30 cellular contexts compared by ENCODE assay signal in the genomic region with DNA sequence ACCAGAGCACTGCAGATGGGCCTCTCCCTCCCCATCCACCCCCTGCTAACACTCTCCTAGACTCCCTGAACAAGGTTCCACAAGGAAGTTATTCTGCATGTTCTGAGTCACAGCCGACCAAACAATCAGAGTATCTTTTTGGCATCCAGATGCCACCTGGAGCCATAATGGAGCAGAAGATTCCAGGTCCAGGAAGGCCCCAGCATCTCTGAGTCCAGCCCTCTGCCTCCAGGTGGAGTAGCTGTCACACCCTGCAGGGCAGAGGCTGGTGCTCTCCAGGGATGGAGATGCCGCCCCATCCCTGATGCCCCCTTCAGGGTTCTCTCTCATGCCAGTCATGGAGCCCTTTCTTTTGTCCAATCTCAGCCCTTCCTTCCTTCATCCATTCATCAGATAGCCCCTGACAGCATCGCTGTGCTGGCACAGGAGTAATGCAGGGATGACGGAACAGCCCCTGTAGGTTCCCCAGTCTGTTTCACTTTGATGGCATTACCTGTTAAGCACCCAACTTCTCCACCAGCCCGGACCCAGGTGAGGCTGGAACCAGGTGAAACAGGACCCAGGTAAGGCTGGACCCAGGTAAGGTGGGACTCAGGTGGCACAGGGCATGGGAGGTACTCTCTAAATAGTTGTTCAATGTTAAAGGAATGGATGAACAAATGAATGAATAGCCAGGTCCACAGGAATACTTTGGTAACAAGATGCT. TPM values are rescaled to one million over a fixed set of nuclear protein-coding genes. Genes with fewer than 3 reads are reported as not detected.
DNase-seq lines count a peak whose midpoint lies in the region; ATAC-seq, FAIRE-seq and TF ChIP-seq lines count a peak whose summit lies in the region.
"Had no signal": no experiment of that assay in that cellular context is flagged by ENCODE, and none has a peak within 500 bp of the region (broad histone marks: within the 10 kb centered on the region; RNA-seq: fewer than 3 reads in every experiment).

No MANE protein-coding gene starts in this region.

- H3K9me3 ChIP-seq in A549, result no peaks in the 10 kb centered on the region
- no peaks in the 10 kb centered on the region for H3K9me3 ChIP-seq in SJSA1 (replicated peaks)
- H3K9me3 ChIP-seq in esophagus squamous epithelium, result no peaks in the 10 kb centered on the region
- no peaks in the 10 kb centered on the region for H3K9me3 ChIP-seq in sigmoid colon
- H3K9me3 ChIP-seq: BLaER1 treated with 17β-estradiol and CSF1 and Interleukin-3, amounts not matched to agents 10 nM and 100 nM; heart right ventricle; ovary; SK-N-SH; transverse colon had no signal

- H3K4me1 ChIP-seq in A549, result peaks cover 75% of the 10 kb centered on the region
- H3K4me1 ChIP-seq in SJSA1 (replicated peaks), result peaks cover 18% of the 10 kb centered on the region
- peaks cover 45 to 77% (median 52%) of the 10 kb centered on the region in 3 donors for H3K4me1 ChIP-seq in esophagus squamous epithelium
- H3K4me1 ChIP-seq in sigmoid colon, result peaks cover 0 to 18% (median 16%) of the 10 kb centered on the region in 4 donors

- peak; percentile 49 to 51; a peak in 4 of 5 replicates for TF ChIP-seq RAD21 in A549 (conservative IDR thresholded peaks at IDR 0.05 in 1 of 2, IDR thresholded peaks at IDR 0.05 in 1 of 2)

- no peaks in the 10 kb centered on the region for H3K27me3 ChIP-seq in SJSA1 (replicated peaks)
- no peaks in the 10 kb centered on the region for H3K27me3 ChIP-seq in esophagus squamous epithelium
- no peaks in the 10 kb centered on the region for H3K27me3 ChIP-seq in sigmoid colon
- H3K27me3 ChIP-seq: BLaER1 treated with 17β-estradiol and CSF1 and Interleukin-3, amounts not matched to agents 10 nM and 100 nM; heart right ventricle; ovary; transverse colon had no signal

- intact Hi-C loops in esophagus squamous epithelium (cut with DNase I), result no loop called here
- intact Hi-C loops in sigmoid colon (cut with DNase I), result no loop called here

- H3K4me3 ChIP-seq in A549 (no peak overlapping the region), SJSA1 (no peak overlapping the region), esophagus squamous epithelium (no peak overlapping the region), sigmoid colon (no peak overlapping the region)
- H3K4me3 ChIP-seq: BLaER1 treated with 17β-estradiol and CSF1 and Interleukin-3, amounts not matched to agents 10 nM and 100 nM; heart right ventricle; ovary; transverse colon had no signal

- WGBS in A549 (ENCODE audit: missing lambda C conversion rate), result 80% methylated on average over 5 of the region's 5 CpGs
- WGBS in esophagus squamous epithelium, 2 donors, result 40 to 50% methylated on average over 3 to 4 of the region's 5 CpGs
- WGBS in sigmoid colon, 2 donors, result 76 to 85% methylated on average over 5 of the region's 5 CpGs

- DNase-seq in A549 (ENCODE audit: low read depth in 1 of 2, low spot score in 1 of 2) (no peak), SJSA1 (ENCODE audit: low read depth in 1 of 2, low spot score in 2 of 2) (no peak), esophagus squamous epithelium (lab: John Stamatoyannopoulos, UW) (no peak), sigmoid colon (peak; percentile 53), GM12892 (ENCODE audit: insufficient read length) (no peak), hippocampal formation (lab: John Stamatoyannopoulos, UW) (no peak), caudate nucleus (lab: John Stamatoyannopoulos, UW) (no peak)
- DNase-seq: ACHN; activated CD4-positive, alpha-beta T cell treated with anti-CD3 and anti-CD28 coated beads for 4 hours; activated CD8-positive, alpha-beta memory T cell treated with anti-CD3 and anti-CD28 coated beads for 24 hours; activated naive CD4-positive, alpha-beta T cell treated with anti-CD3 and anti-CD28 coated beads for 36 hours; activated T-cell treated with anti-CD3 and anti-CD28 coated beads, Interleukin-2, amount 50 U/mL, for 24 hours; central memory CD4-positive, alpha-beta T cell; COR-L47; DND-41; H7; NCI-H1092; NCI-H187 treated with DMSO at 0.1 percent for 48 hours; NCI-H524 treated with DMSO at 0.1 percent for 48 hours; SK-N-SH; T-helper 17 cell; transverse colon had no signal

- ATAC-seq in A549, result peak in 1 of 2 experiments; percentile 46; a peak in 4 of 6 replicates
- ATAC-seq in GM18873 (IDR thresholded peaks at IDR 0.05; ENCODE audit: low FRiP score, unreplicated experiment), result no peak
- ATAC-seq: left lobe of liver; natural killer cell treated with Interleukin-12 subunit alpha and Interleukin-12 subunit beta and Interleukin-15 and Interleukin-18, amount 100 ng/mL, for 72 hours; T-helper 17 cell had no signal

- TF ChIP-seq POLR2A in A549 (IDR thresholded peaks at IDR 0.05; ENCODE audit: low read length) (no peak), esophagus squamous epithelium (IDR thresholded peaks at IDR 0.05) (no peak), sigmoid colon (IDR thresholded peaks at IDR 0.05) (no peak), GM12892 (IDR thresholded peaks at IDR 0.05; ENCODE audit: low read depth, low read length) (no peak)

- no peak for TF ChIP-seq EP300 in A549 (IDR thresholded peaks at IDR 0.05)
- TF ChIP-seq EP300 in sigmoid colon (IDR thresholded peaks at IDR 0.05), result no peak

- FAIRE-seq in A549 (lab: Jason Lieb, UNC), result no peak
- no peak for FAIRE-seq in GM12892 (lab: Jason Lieb, UNC)
- FAIRE-seq: RCC 7860 had no signal

- POLR2A ChIA-PET in A549 (lab: Yijun Ruan, JAX), result interaction anchor here (1.1 to 1.5 kb wide), 3 partner anchors 10 to 22 kb away, joined by 3 to 6 read pairs (median 5); partner anchors contain the start of gene TSKU

- H3K27ac ChIP-seq in A549 (peak overlapping the region; percentile 97 to 100), SJSA1 (peak overlapping the region; percentile 68), esophagus squamous epithelium (peak overlapping the region; percentile 65 to 77 (median 75)), sigmoid colon (peak overlapping the region in 1 of 4 donors; percentile 9), caudate nucleus (ENCODE audit: low read depth, low read length) (no peak overlapping the region)
- H3K27ac ChIP-seq: BLaER1 treated with 17β-estradiol and CSF1 and Interleukin-3, amounts not matched to agents 10 nM and 100 nM; HL-60; ovary; transverse colon had no signal

- peak overlapping the region; percentile 95 for H3K4me2 ChIP-seq in A549

- H3K36me3 ChIP-seq in SJSA1 (no peaks in the 10 kb centered on the region), esophagus squamous epithelium (no peaks in the 10 kb centered on the region), sigmoid colon (no peaks in the 10 kb centered on the region)
- H3K36me3 ChIP-seq: BLaER1 treated with 17β-estradiol and CSF1 and Interleukin-3, amounts not matched to agents 10 nM and 100 nM; heart right ventricle; ovary; transverse colon had no signal

- TF ChIP-seq CTCF in A549 (IDR thresholded peaks at IDR 0.05), result peak; percentile 16; the same call in 1 of the 3 replicates
- TF ChIP-seq CTCF in esophagus squamous epithelium (IDR thresholded peaks at IDR 0.05), result peak in 1 of 6 experiments; percentile 19
- no peak for TF ChIP-seq CTCF in sigmoid colon (IDR thresholded peaks at IDR 0.05)

- CTCF ChIA-PET in A549 (lab: Yijun Ruan, JAX), result interaction anchor here (1.3 to 12.9 kb wide), 3 partner anchors 27 to 36 kb away, joined by 5 to 78 read pairs (median 20); no protein-coding TSS in a partner anchor

TF ChIP-seq in A549, 52 proteins besides CTCF, POLR2A, EP300 and RAD21:
- no peak for TF ChIP-seq CHD4 (IDR thresholded peaks at IDR 0.05; ENCODE audit: borderline replicate concordance)
- no peak for TF ChIP-seq ATOH8 (CRISPR knock-in tag; IDR thresholded peaks at IDR 0.05; ENCODE audit: low read depth)
- TF ChIP-seq MAFK (IDR thresholded peaks at IDR 0.05; ENCODE audit: partially characterized antibody), result no peak
- no peak for TF ChIP-seq HEYL (CRISPR knock-in tag; IDR thresholded peaks at IDR 0.05)
- TF ChIP-seq JUN (IDR thresholded peaks at IDR 0.05), result peak in 1 of 2 experiments; percentile 20; a peak in 1 of 5 replicates
- no peak for TF ChIP-seq KDM5A (IDR thresholded peaks at IDR 0.05)
- TF ChIP-seq SMC3 (IDR thresholded peaks at IDR 0.05), result peak; percentile 22; the same call in 1 of the 3 replicates

RNA-seq across cellular contexts. Expression of gene TSKU, which starts 20.1 kb away (rescaled TPM):
- polyA plus RNA-seq in A549 (2011; rRNA removed) (164 and 188 TPM in 2 replicates), A549 (2017; fragmentation: RNase III; extraction: RNeasy Plus Mini Kit Qiagen cat#74134 plus additional on column Dnase treatment) (145 to 171 TPM (median 164 TPM) in 3 replicates), sigmoid colon (10 to 100 TPM; 16.2 to 24.6 (median 23.4) TPM)
- 177 and 263 TPM in 2 replicates for polyA plus RNA-seq in A549 (2012; cell fraction: cytosol; rRNA removed)
- polyA plus RNA-seq in A549 (2012; cell fraction: nucleus; rRNA removed), result 271 and 323 TPM in 2 replicates
- polyA minus RNA-seq in A549 (2011; rRNA and poly(A)+ RNA removed), result 186 and 192 TPM in 2 replicates
- 19.5 and 19.8 TPM in 2 replicates for total RNA-seq in SJSA1 (2014; rRNA removed; shearing (Covaris generic))
- total RNA-seq in esophagus squamous epithelium (10 to 100 TPM; 51.4 to 95.9 (median 88.4) TPM), sigmoid colon (10 to 100 TPM; 12.8 to 20.8 (median 20.4) TPM)
- polyA plus RNA-seq in GM12892 (2012; ENCODE audit: missing spikeins), result 0.40 TPM
- total RNA-seq: natural killer cell treated with Interleukin-12 subunit alpha and Interleukin-12 subunit beta and Interleukin-15 and Interleukin-18, amount 100 ng/mL, for 72 hours; T-helper 17 cell had no signal
